ENCODE assay signal across 8 cellular contexts in genomic region chr5:92641031-92641962, GRCh38.
DNase-seq lines count a peak whose midpoint lies in the region; ATAC-seq and TF ChIP-seq lines count a peak whose summit lies in the region.

No MANE protein-coding gene starts in this region.

- DNase-seq in AG08395 (ENCODE audit: low spot score) (peak; percentile 14), MM.1S (peak; percentile 22), amniotic epithelial cell (ENCODE audit: low read depth) (peak; percentile 65), left lobe of liver (ENCODE audit: low spot score) (peak; percentile 57), nucleus accumbens (lab: John Stamatoyannopoulos, UW) (no peak), Ammon's horn (ENCODE audit: low spot score) (no peak)
- no peak for DNase-seq in stimulated activated CD8-positive, alpha-beta memory T cell treated with anti-CD3 and anti-CD28 coated beads, Interleukin-4, amount 100 ng/mL, for 48 hours

- H4K20me1 ChIP-seq in MM.1S (ENCODE audit: insufficient read depth, low read length) = no peaks in the 10 kb centered on the region

- no peaks in the 10 kb centered on the region for H3K79me2 ChIP-seq in MM.1S (ENCODE audit: low read length)

- no peaks in the 10 kb centered on the region for H3K36me3 ChIP-seq in MM.1S (replicated peaks; ENCODE audit: insufficient read depth, low read length)

- peak overlapping the region; percentile 69 for H2AFZ ChIP-seq in MM.1S (ENCODE audit: low read length)

- H3F3A ChIP-seq in MM.1S (ENCODE audit: insufficient read depth, low read length) = no peaks in the 10 kb centered on the region

- peaks cover 7% of the 10 kb centered on the region; the same call in 1 of the 2 replicates for H3K4me1 ChIP-seq in MM.1S (ENCODE audit: low read length)

- no peak for TF ChIP-seq CTCF in MM.1S (IDR thresholded peaks at IDR 0.05; ENCODE audit: low read length)

- H3K27me3 ChIP-seq in MM.1S (replicated peaks; ENCODE audit: insufficient read depth, low read length) = no peaks in the 10 kb centered on the region

- H3K9me3 ChIP-seq in MM.1S (replicated peaks; ENCODE audit: insufficient read depth, low read length) = no peaks in the 10 kb centered on the region

- H3K9ac ChIP-seq in MM.1S (ENCODE audit: low read length) = peak overlapping the region; percentile 25; the same call in 1 of the 2 replicates

- peak overlapping the region; percentile 29 for H3K4me3 ChIP-seq in MM.1S (ENCODE audit: low read length)

- H3K9me2 ChIP-seq in MM.1S (replicated peaks; ENCODE audit: insufficient read depth, low read length) = no peaks in the 10 kb centered on the region

- H3K4me2 ChIP-seq in MM.1S (ENCODE audit: low read depth, low read length) = peak overlapping the region; percentile 70

- peak overlapping the region; percentile 21; the same call in 1 of the 2 replicates for H3K27ac ChIP-seq in MM.1S (ENCODE audit: low read length)

- ATAC-seq in left lobe of liver (peak; percentile 88), GM19035 (IDR thresholded peaks at IDR 0.05; ENCODE audit: unreplicated experiment) (no peak)

Comparison
In these comparisons a context has a peak if more than half of its experiments do, and no peak if none do; other contexts are left out.
1. DNase-seq: peak in AG08395 (single experiment), MM.1S (single experiment), amniotic epithelial cell (single experiment) and left lobe of liver (single experiment); none in nucleus accumbens (0 of 56), stimulated activated CD8-positive, alpha-beta memory T cell treated with anti-CD3 and anti-CD28 coated beads, Interleukin-4, amount 100 ng/mL, for 48 hours (single experiment) and Ammon's horn (single experiment).